In the genomic region with DNA sequence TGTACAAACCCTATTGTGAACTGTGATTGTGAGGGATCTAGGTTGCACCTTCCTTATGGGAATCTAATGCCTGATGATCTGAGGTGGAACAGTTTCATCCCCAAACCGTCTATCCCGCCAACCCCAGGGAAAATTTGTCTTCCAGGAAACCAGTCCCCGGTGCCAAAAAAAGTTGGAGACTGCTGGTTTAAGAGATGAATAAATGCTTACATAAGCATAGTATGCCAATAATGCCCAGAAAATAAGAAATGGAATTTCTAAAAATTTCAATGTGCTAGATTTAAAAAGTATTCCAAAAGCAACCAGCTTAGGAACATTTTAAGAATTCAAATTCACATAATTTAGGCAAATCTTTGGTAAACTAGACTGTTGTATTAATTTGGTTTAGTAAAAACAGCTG, we compare ENCODE assay signal across 11 cellular contexts. TPM values are rescaled to one million over a fixed set of nuclear protein-coding genes. Genes with fewer than 3 reads are reported as not detected.
"Had no signal": no experiment of that assay in that cellular context is flagged by ENCODE, and none has a peak within 500 bp of the region (broad histone marks: within the 10 kb centered on the region; RNA-seq: fewer than 3 reads in every experiment).

No MANE protein-coding gene starts in this region.

- H3K36me3 ChIP-seq: HAP-1 had no signal

- ATAC-seq: HCT116 had no signal

- H2AFZ ChIP-seq: GM23248 had no signal

- DNase-seq: GM23248, GOT3, H7, HFFc6, KBM-7 had no signal

- H3K27ac ChIP-seq: GM23248, HL-60 had no signal

- H3K4me3 ChIP-seq: GM23248, HAP-1 had no signal

- H3K9me3 ChIP-seq: HAP-1 had no signal

- H3K9ac ChIP-seq: GM23248 had no signal

RNA-seq across cellular contexts. Expression of a gene that starts 5.4 kb away (rescaled TPM):
- total RNA-seq: GM23248, H4, H7, HFFc6, HT1080 had no signal
- polyA plus RNA-seq: GM23248, IgD-negative memory B cell had no signal

RNA-seq across cellular contexts. Expression of a gene that starts 6.6 kb away (rescaled TPM):
- total RNA-seq: GM23248, H4, H7, HFFc6, HT1080 had no signal
- polyA plus RNA-seq: GM23248, IgD-negative memory B cell had no signal
